ENCODE assay signal across 39 cellular contexts in the genomic region with DNA sequence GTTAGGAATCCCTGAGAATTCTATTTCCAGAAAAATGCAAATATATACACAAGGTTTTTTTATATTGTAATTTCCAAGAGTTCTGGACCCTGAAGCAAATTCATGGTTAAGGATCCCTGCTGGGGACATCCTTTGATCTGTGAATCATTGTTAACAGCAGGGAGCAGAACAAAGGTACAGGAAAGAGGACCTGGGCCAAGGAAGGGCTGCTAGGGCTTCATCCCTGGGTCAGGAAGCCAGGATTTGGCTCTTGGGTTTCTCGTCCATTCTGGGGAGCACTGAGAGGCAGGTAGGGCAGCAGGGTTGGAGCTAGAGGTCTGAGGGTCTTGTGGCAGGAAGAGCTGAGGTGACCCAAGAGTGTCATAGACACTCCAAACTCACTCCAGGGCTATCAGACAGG. TPM values are rescaled to one million over a fixed set of nuclear protein-coding genes. Genes with fewer than 3 reads are reported as not detected.
"Had no signal": no experiment of that assay in that cellular context is flagged by ENCODE, and none has a peak within 500 bp of the region (broad histone marks: within the 10 kb centered on the region; RNA-seq: fewer than 3 reads in every experiment).

No MANE protein-coding gene starts in this region.

- H3K4me1 Mint-ChIP-seq: activated B cell treated with CpG ODN at 0.5 μM for 24 hours; activated naive CD8-positive, alpha-beta T cell treated with anti-CD3 and anti-CD28 coated beads for 36 hours; activated T-helper 17 cell treated with anti-CD3 and anti-CD28 coated beads, Interleukin-2, amount 50 U/mL, for 72 hours had no signal

- H3K4me3 ChIP-seq: body of pancreas, breast epithelium, PC-9 had no signal

- H3K27me3 ChIP-seq: body of pancreas, breast epithelium had no signal

- H3K4me3 Mint-ChIP-seq: activated B cell treated with CpG ODN at 0.5 μM for 24 hours; activated CD8-positive, alpha-beta T cell treated with anti-CD3 and anti-CD28 coated beads for 36 hours; activated naive CD8-positive, alpha-beta T cell treated with anti-CD3 and anti-CD28 coated beads for 36 hours; activated T-cell treated with anti-CD3 and anti-CD28 coated beads, Interleukin-2, amount 50 U/mL, for 72 hours; activated T-helper 17 cell treated with anti-CD3 and anti-CD28 coated beads, Interleukin-2, amount 50 U/mL, for 72 hours had no signal

- ATAC-seq: activated T-cell treated with anti-CD3 and anti-CD28 coated beads, Interleukin-2, amount 50 U/mL, for 72 hours; activated T-helper 17 cell treated with anti-CD3 and anti-CD28 coated beads, Interleukin-2, amount 50 U/mL, for 72 hours; body of pancreas; Right ventricle myocardium inferior; SK-N-SH treated with all-trans-retinoic acid at 6 μM for 48 hours had no signal

- H2AFZ ChIP-seq: PC-9 had no signal

- H3K36me3 Mint-ChIP-seq: activated naive CD8-positive, alpha-beta T cell treated with anti-CD3 and anti-CD28 coated beads for 36 hours had no signal

- H3K4me2 ChIP-seq: PC-9 had no signal

- H3K36me3 ChIP-seq: breast epithelium had no signal

- DNase-seq: activated B cell treated with CpG ODN at 0.5 μM for 24 hours; activated CD4-positive, alpha-beta T cell treated with anti-CD3 and anti-CD28 coated beads for 1 hour; activated CD4-positive, alpha-beta T cell treated with anti-CD3 and anti-CD28 coated beads for 48 hours; activated CD8-positive, alpha-beta T cell treated with anti-CD3 and anti-CD28 coated beads for 36 hours; activated effector memory CD4-positive, alpha-beta T cell treated with anti-CD3 and anti-CD28 coated beads, Interleukin-2, amount 50 U/mL, for 16 hours; activated naive CD4-positive, alpha-beta T cell; activated naive CD4-positive, alpha-beta T cell treated with anti-CD3 and anti-CD28 coated beads, Interleukin-2, amount 50 U/mL, for 16 hours; activated naive CD8-positive, alpha-beta T cell treated with anti-CD3 and anti-CD28 coated beads for 36 hours; activated T-cell treated with anti-CD3 and anti-CD28 coated beads, Interleukin-2, amount 50 U/mL, for 1 hour; activated T-cell treated with anti-CD3 and anti-CD28 coated beads, Interleukin-2, amount 50 U/mL, for 72 hours; amniotic stem cell; aorta; body of pancreas; Karpas-422; KBM-7; MM.1S; MV-4-11; NCI-H1092; NCI-H1436 treated with DMSO at 0.1 percent for 48 hours; NCI-H1694 treated with DMSO at 0.1 percent for 48 hours; NCI-H2029; NCI-H345; NCI-H524 treated with DMSO at 0.1 percent for 48 hours; PC-9; SIG-M5; T-helper 1 cell; T-helper 2 cell; T-helper 9 cell had no signal

- H3K9me3 Mint-ChIP-seq: activated B cell treated with CpG ODN at 0.5 μM for 24 hours; activated CD8-positive, alpha-beta T cell treated with anti-CD3 and anti-CD28 coated beads for 36 hours; activated naive CD8-positive, alpha-beta T cell treated with anti-CD3 and anti-CD28 coated beads for 36 hours; activated T-cell treated with anti-CD3 and anti-CD28 coated beads, Interleukin-2, amount 50 U/mL, for 72 hours; activated T-helper 17 cell treated with anti-CD3 and anti-CD28 coated beads, Interleukin-2, amount 50 U/mL, for 72 hours had no signal

- H3K9me3 ChIP-seq: body of pancreas, breast epithelium had no signal

- FAIRE-seq: RCC 7860 had no signal

- H3K27ac Mint-ChIP-seq: activated B cell treated with CpG ODN at 0.5 μM for 24 hours; activated CD8-positive, alpha-beta T cell treated with anti-CD3 and anti-CD28 coated beads for 36 hours; activated naive CD8-positive, alpha-beta T cell treated with anti-CD3 and anti-CD28 coated beads for 36 hours; activated T-cell treated with anti-CD3 and anti-CD28 coated beads, Interleukin-2, amount 50 U/mL, for 72 hours; activated T-helper 17 cell treated with anti-CD3 and anti-CD28 coated beads, Interleukin-2, amount 50 U/mL, for 72 hours had no signal

- H3K4me1 ChIP-seq: breast epithelium had no signal

- H3K27ac ChIP-seq: body of pancreas, breast epithelium, PC-9, RWPE1, VCaP had no signal

RNA-seq across cellular contexts. Expression of gene POU2F3, which starts 39.3 kb away (rescaled TPM):
- total RNA-seq: activated B cell treated with CpG ODN at 0.5 μM for 24 hours; activated CD8-positive, alpha-beta memory T cell treated with anti-CD3 and anti-CD28 coated beads for 36 hours; activated CD8-positive, alpha-beta T cell treated with anti-CD3 and anti-CD28 coated beads for 36 hours; activated naive CD8-positive, alpha-beta T cell treated with anti-CD3 and anti-CD28 coated beads for 36 hours; aorta; cardiac septum; NCI-H460; SK-MEL-5 had no signal
